8 cellular contexts compared by ENCODE assay signal in the genomic region with DNA sequence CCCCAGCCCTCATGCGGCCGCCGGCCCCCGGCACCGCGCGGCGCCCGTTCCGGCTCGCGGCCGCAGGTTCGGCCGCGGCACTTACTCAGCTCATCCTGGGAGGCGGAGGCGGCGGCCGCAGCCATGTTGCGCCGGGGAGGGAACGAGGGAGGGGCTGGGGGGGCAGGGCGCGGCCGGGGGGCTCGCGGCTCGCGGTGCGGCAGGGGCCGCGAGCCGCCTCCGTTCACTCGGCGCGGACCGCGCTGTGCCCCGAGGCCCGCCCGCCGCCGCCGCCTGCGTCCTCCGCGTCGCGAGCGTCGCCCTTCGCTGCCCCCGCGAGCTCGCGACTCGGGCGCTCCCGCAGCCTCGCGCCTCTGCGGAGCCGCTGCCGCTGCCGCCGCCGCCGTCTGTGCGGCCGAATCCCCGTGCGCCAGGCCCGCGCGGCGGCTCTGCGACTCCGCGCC. TPM values are rescaled to one million over a fixed set of nuclear protein-coding genes. Genes with fewer than 3 reads are reported as not detected.
DNase-seq lines count a peak whose midpoint lies in the region; ATAC-seq and TF ChIP-seq lines count a peak whose summit lies in the region.

No MANE protein-coding gene starts in this region.

- CTCF ChIA-PET in mammary epithelial cell (lab: Charles Lee; ENCODE audit: low non-redundant PET) = no interaction called here

- peaks cover 54% of the 10 kb centered on the region for H3K79me2 ChIP-seq in mammary epithelial cell (ENCODE audit: insufficient read depth, low read length)

- peaks cover 20 to 48% (median 33%) of the 10 kb centered on the region in 4 donors for H3K4me1 Mint-ChIP-seq in CD4-positive, CD25-positive, alpha-beta regulatory T cell

- peak overlapping the region; percentile 98 for H2AFZ ChIP-seq in mammary epithelial cell (ENCODE audit: low read depth, low read length)

- in situ Hi-C loops in mammary epithelial cell (cut with MboI; ENCODE audit: low sequenced_read_pairs in 2 of 2) = no loop called here
- in situ Hi-C loops in KBM-7 (cut with MboI; ENCODE audit: low pct_unique_long_range_greater_than_20kb, low sequenced_read_pairs) = no loop called here

- intact Hi-C loops in mammary epithelial cell (cut with micrococcal nuclease) = no loop called here

- H3K27ac ChIP-seq in CD4-positive, CD25-positive, alpha-beta regulatory T cell (ENCODE audit: insufficient read depth, low read length, poor library complexity, severe bottlenecking) = peak overlapping the region; percentile 79
- H3K27ac ChIP-seq in mammary epithelial cell (ENCODE audit: insufficient read depth, low read depth, low read length) = peak overlapping the region; percentile 92
- H3K27ac ChIP-seq in lung (ENCODE audit: low read depth in 1 of 2, low read length in 1 of 2) = peak overlapping the region; percentile 99 to 100

- no CpG with 5 or more reads among the region's 81 CpGs for WGBS in mammary epithelial cell (ENCODE audit: low coverage, missing lambda C conversion rate)
- WGBS in lung, 2 donors = 1% methylated on average over 41 to 81 of the region's 81 CpGs

- ATAC-seq in CD4-positive, CD25-positive, alpha-beta regulatory T cell (ENCODE audit: low read depth in 2 of 2) = peak; percentile 38 to 50
- ATAC-seq in GM19025 (IDR thresholded peaks at IDR 0.05; ENCODE audit: low read depth, unreplicated experiment) = peak; percentile 37
- peak; percentile 31 for ATAC-seq in HG03139 (IDR thresholded peaks at IDR 0.05; ENCODE audit: unreplicated experiment)
- ATAC-seq in lung (ENCODE audit: insufficient read depth, low FRiP score) = no peak

- no peak overlapping the region for H3K4me3 ChIP-seq in CD4-positive, CD25-positive, alpha-beta regulatory T cell (ENCODE audit: low read depth, low read length)
- H3K4me3 ChIP-seq in mammary epithelial cell (replicated peaks in 1 of 3; ENCODE audit: insufficient read depth in 1 of 3, low read depth in 2 of 3, low read length in 3 of 3) (peak overlapping the region in 2 of 3 experiments; percentile 95 to 96), lung (peak overlapping the region; percentile 94)

- H3K36me3 ChIP-seq in CD4-positive, CD25-positive, alpha-beta regulatory T cell (ENCODE audit: control insufficient read depth, insufficient read depth, low read length) = no peaks in the 10 kb centered on the region
- H3K36me3 ChIP-seq in mammary epithelial cell (ENCODE audit: insufficient read depth, low read length) = no peaks in the 10 kb centered on the region
- no peaks in the 10 kb centered on the region for H3K36me3 ChIP-seq in lung (ENCODE audit: control insufficient read depth in 2 of 2, insufficient read depth in 2 of 2, low read length in 2 of 2)

- no peaks in the 10 kb centered on the region for H3K27me3 Mint-ChIP-seq in CD4-positive, CD25-positive, alpha-beta regulatory T cell

- no TSS peak for BruUV-seq in mammary epithelial cell (replicated peaks; lab: Mats Ljungman, UMichigan)

- H3K9me3 ChIP-seq in CD4-positive, CD25-positive, alpha-beta regulatory T cell (ENCODE audit: control insufficient read depth in 2 of 2, low read length in 2 of 2) = no peaks in the 10 kb centered on the region
- H3K9me3 ChIP-seq in mammary epithelial cell (replicated peaks; ENCODE audit: insufficient read depth, low read length) (no peaks in the 10 kb centered on the region), lung (ENCODE audit: control insufficient read depth in 2 of 2, insufficient read depth in 1 of 2, low read length in 1 of 2) (no peaks in the 10 kb centered on the region)

- H3K9me3 Mint-ChIP-seq in CD4-positive, CD25-positive, alpha-beta regulatory T cell = no peaks in the 10 kb centered on the region

- H3K27me3 ChIP-seq in CD4-positive, CD25-positive, alpha-beta regulatory T cell (ENCODE audit: control insufficient read depth, insufficient read depth, low read length) = no peaks in the 10 kb centered on the region
- no peaks in the 10 kb centered on the region for H3K27me3 ChIP-seq in mammary epithelial cell (ENCODE audit: insufficient read depth, low read length)
- no peaks in the 10 kb centered on the region for H3K27me3 ChIP-seq in lung (ENCODE audit: control insufficient read depth, insufficient read depth)

- H4K20me1 ChIP-seq in mammary epithelial cell (ENCODE audit: insufficient read depth, low read length) = peaks cover 5% of the 10 kb centered on the region

- peak; percentile 40 to 59 (median 42) for DNase-seq in CD4-positive, CD25-positive, alpha-beta regulatory T cell
- DNase-seq in T follicular helper cell (ENCODE audit: low read depth) = peak; percentile 33
- peak; percentile 30 for DNase-seq in mammary epithelial cell
- peak; percentile 40 for DNase-seq in lung (ENCODE audit: low spot score)
- DNase-seq in stimulated activated CD8-positive, alpha-beta memory T cell treated with anti-CD3 and anti-CD28 coated beads, Interleukin-4, amount 100 ng/mL, for 1 hour (ENCODE audit: low read depth in 2 of 2, low spot score in 1 of 2) = peak; percentile 3 to 8
- DNase-seq in KBM-7 = no peak

- peak overlapping the region; percentile 96 for H3K4me2 ChIP-seq in mammary epithelial cell (ENCODE audit: insufficient read depth, low read depth, low read length)

- no peak overlapping the region for H3K27ac Mint-ChIP-seq in CD4-positive, CD25-positive, alpha-beta regulatory T cell

- no peak for TF ChIP-seq CTCF in mammary epithelial cell (conservative IDR thresholded peaks at IDR 0.05 in 1 of 2, IDR thresholded peaks at IDR 0.05 in 1 of 2; ENCODE audit: extremely low read depth in 1 of 2, insufficient read depth in 1 of 2, low read depth in 1 of 2, low read length in 2 of 2)
- no peak for TF ChIP-seq CTCF in lung (IDR thresholded peaks at IDR 0.05; ENCODE audit: control extremely low read depth, extremely low read depth)

- peaks cover 12% of the 10 kb centered on the region for H3K4me1 ChIP-seq in CD4-positive, CD25-positive, alpha-beta regulatory T cell (ENCODE audit: control insufficient read depth, insufficient read depth, low read length, poor library complexity, severe bottlenecking)
- peaks cover 6% of the 10 kb centered on the region for H3K4me1 ChIP-seq in mammary epithelial cell (ENCODE audit: insufficient read depth, low read length)
- peaks cover 2 to 13% of the 10 kb centered on the region in 2 donors for H3K4me1 ChIP-seq in lung (ENCODE audit: control insufficient read depth in 2 of 2, insufficient read depth in 2 of 2, low read length in 2 of 2)

- dilution Hi-C loops in mammary epithelial cell (cut with HindIII; ENCODE audit: low sequenced_read_pairs) = no loop called here

- H3K36me3 Mint-ChIP-seq in CD4-positive, CD25-positive, alpha-beta regulatory T cell = no peaks in the 10 kb centered on the region

- peak overlapping the region; percentile 86 for H3K9ac ChIP-seq in mammary epithelial cell (ENCODE audit: insufficient read depth, low read length)

- peak overlapping the region in 2 of 4 donors; percentile 22 to 56 for H3K4me3 Mint-ChIP-seq in CD4-positive, CD25-positive, alpha-beta regulatory T cell

RNA-seq across cellular contexts. Expression of a gene that starts 0.7 kb away (rescaled TPM):
- total RNA-seq in CD4-positive, CD25-positive, alpha-beta regulatory T cell = 59.1 TPM
- 10 to 100 TPM in 3 of 4 donors, 1 to 10 TPM in 1; 9.5 to 12.4 (median 10.7) TPM for polyA plus RNA-seq in CD4-positive, CD25-positive, alpha-beta regulatory T cell
- total RNA-seq in mammary epithelial cell = 10 to 100 TPM; 87.2 to 96.3 TPM
- 26.1 TPM for polyA plus RNA-seq in mammary epithelial cell
- 186 TPM for polyA minus RNA-seq in mammary epithelial cell
- total RNA-seq in lung = 10 to 100 TPM; 71.5 to 93.2 TPM
- polyA plus RNA-seq in lung = 10 to 100 TPM; 17.4 to 22.9 TPM

RNA-seq across cellular contexts. Expression of a gene that starts 41.5 kb away (rescaled TPM):
- 22.1 TPM for total RNA-seq in CD4-positive, CD25-positive, alpha-beta regulatory T cell
- polyA plus RNA-seq in CD4-positive, CD25-positive, alpha-beta regulatory T cell = 10 to 100 TPM in 1 of 4 donors, 1 to 10 TPM in 3; 5.5 to 10.2 (median 8.6) TPM
- 1 to 10 TPM; 2.1 to 5.7 TPM for total RNA-seq in mammary epithelial cell
- 0.58 TPM for polyA plus RNA-seq in mammary epithelial cell
- polyA minus RNA-seq in mammary epithelial cell = 7.5 TPM
- total RNA-seq in lung = 10 to 100 TPM in 1 of 2 donors, 1 to 10 TPM in 1; 4.8 to 20.6 TPM
- polyA plus RNA-seq in lung = under 1 TPM; 0.14 to 0.69 TPM
